In the genomic region with DNA sequence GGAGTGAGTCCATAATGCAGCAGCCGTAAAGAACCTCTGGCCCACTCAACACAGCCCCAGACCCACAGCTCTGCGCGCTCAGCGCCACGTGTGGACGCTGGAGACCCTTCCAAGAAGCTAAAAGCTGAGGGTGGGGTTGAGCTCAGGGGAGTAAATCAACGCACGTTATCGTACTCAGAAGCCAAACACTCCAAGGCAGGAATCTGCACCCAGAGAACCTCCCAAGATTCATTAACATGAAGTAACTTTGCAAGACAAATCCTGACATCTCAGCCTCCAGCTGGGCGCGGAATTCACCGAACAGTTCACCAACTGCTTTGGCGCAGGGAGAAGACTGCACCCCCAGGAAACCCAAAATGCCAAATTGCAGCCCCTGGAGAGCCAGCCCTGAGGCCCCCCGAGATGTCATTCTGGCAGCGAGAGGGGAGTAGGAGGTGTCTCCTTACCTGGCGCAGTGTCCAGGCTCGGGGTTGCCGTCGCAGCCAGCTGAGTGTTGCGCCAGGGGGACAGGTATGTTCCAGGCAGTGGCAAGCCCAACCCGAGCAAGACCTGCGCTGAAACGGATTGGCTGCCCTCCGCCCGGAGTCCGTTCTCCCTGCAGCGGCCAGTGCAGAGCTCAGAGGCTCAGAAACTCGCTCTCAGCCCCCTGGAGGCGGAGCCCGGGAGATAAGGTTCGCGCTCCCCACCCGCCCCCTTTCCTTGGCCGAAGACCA, we compare ENCODE assay signal across 10 cellular contexts. TPM values are rescaled to one million over a fixed set of nuclear protein-coding genes. Genes with fewer than 3 reads are reported as not detected.
DNase-seq lines count a peak whose midpoint lies in the region; ATAC-seq and TF ChIP-seq lines count a peak whose summit lies in the region.
"Had no signal": no experiment of that assay in that cellular context is flagged by ENCODE, and none has a peak within 500 bp of the region (broad histone marks: within the 10 kb centered on the region; RNA-seq: fewer than 3 reads in every experiment).

A gene (minus strand): TSS at position 640 of the 713 bp plus-strand sequence. CDS start 64,962 bp downstream, outside the sequence.

- peak within 1 kb of the TSS; percentile 88 for H3K4me3 ChIP-seq in coronary artery
- no peak within 1 kb of the TSS for H3K4me3 ChIP-seq in thymus (ENCODE audit: low read length)

- DNase-seq in LHCN-M2 (ENCODE audit: low read depth): no peak
- peak; percentile 88 for DNase-seq in coronary artery (ENCODE audit: low spot score)
- DNase-seq in left colon: peak; percentile 30 to 34
- DNase-seq in NCI-H1092 treated with DMSO at 0.1 percent for 48 hours (lab: John Stamatoyannopoulos, UW): no peak
- no peak for DNase-seq in NCI-H1436 (lab: John Stamatoyannopoulos, UW)
- DNase-seq: stimulated activated CD4-positive, alpha-beta T cell treated with anti-CD3 and anti-CD28 coated beads, Interleukin-4, amount 100 ng/mL, for 4 hours had no signal

- H3K27ac ChIP-seq in coronary artery: peak within 1 kb of the TSS; percentile 82 to 92
- peak within 1 kb of the TSS; percentile 46 for H3K27ac ChIP-seq in thymus (ENCODE audit: low read depth)

- no peaks in the 10 kb centered on the region for H3K9me3 ChIP-seq in thymus (ENCODE audit: control insufficient read depth)

- no peaks in the 10 kb centered on the region for H3K4me1 ChIP-seq in thymus (ENCODE audit: control insufficient read depth, insufficient read depth, low read length)

- peak; percentile 65 for ATAC-seq in left colon
- ATAC-seq in GM18870 (IDR thresholded peaks at IDR 0.05; ENCODE audit: unreplicated experiment): no peak
- ATAC-seq in HG02642 (IDR thresholded peaks at IDR 0.05; ENCODE audit: poor library complexity, unreplicated experiment): no peak

- no peak for TF ChIP-seq CTCF in coronary artery (IDR thresholded peaks at IDR 0.05)

- intact Hi-C loops in left colon (cut with DNase I, micrococcal nuclease): no loop called here

- H3K36me3 ChIP-seq in thymus (ENCODE audit: control insufficient read depth, insufficient read depth): no peaks in the 10 kb centered on the region

- 10% methylated on average over 34 of the region's 34 CpGs for WGBS in thymus

- no peaks in the 10 kb centered on the region for H3K27me3 ChIP-seq in thymus (ENCODE audit: control insufficient read depth, insufficient read depth)

RNA-seq across cellular contexts. Expression of the gene that starts here (rescaled TPM):
- total RNA-seq in LHCN-M2 (2014; rRNA removed) (0.26 and 12.9 TPM in 2 replicates), left colon (1 to 10 TPM in 1 of 2 donors, under 1 TPM in 1; 0.55 to 2.8 TPM)
- polyA plus RNA-seq in LHCN-M2 (2012): 0.05 TPM
- 3.5 TPM for polyA plus RNA-seq in thymus
- total RNA-seq: activated CD8-positive, alpha-beta memory T cell treated with anti-CD3 and anti-CD28 coated beads for 36 hours had no signal

Comparison
In these comparisons a context has a peak if more than half of its experiments do, and no peak if none do; other contexts are left out.
1. DNase-seq: peak in coronary artery (single experiment) and left colon (2 of 2); none in LHCN-M2 (single experiment), NCI-H1092 treated with DMSO at 0.1 percent for 48 hours (single experiment) and NCI-H1436 (single experiment).